32 cellular contexts compared by ENCODE assay signal in genomic region chr1:169650551-169650950, GRCh38. TPM values are rescaled to one million over a fixed set of nuclear protein-coding genes. Genes with fewer than 3 reads are reported as not detected.
"Had no signal": no experiment of that assay in that cellular context is flagged by ENCODE, and none has a peak within 500 bp of the region (broad histone marks: within the 10 kb centered on the region; RNA-seq: fewer than 3 reads in every experiment).

No MANE protein-coding gene starts in this region.

- DNase-seq: activated CD4-positive, alpha-beta memory T cell treated with anti-CD3 and anti-CD28 coated beads for 36 hours; activated CD4-positive, alpha-beta T cell treated with anti-CD3 and anti-CD28 coated beads, Interleukin-2, amount 10 ng/mL, durations not matched to agents 24 days and 14 days; activated CD4-positive, CD25-positive, alpha-beta regulatory T cell treated with anti-CD3 and anti-CD28 coated beads, Interleukin-2, amount 50 U/mL, for 72 hours; activated CD8-positive, alpha-beta memory T cell treated with anti-CD3 and anti-CD28 coated beads, Interleukin-2, amount 50 U/mL, for 48 hours; activated T-cell treated with anti-CD3 and anti-CD28 coated beads, Interleukin-2, amount 50 U/mL, for 24 hours; anterior cingulate cortex; colonic mucosa; effector memory CD4-positive, alpha-beta T cell; erythroblast; heart left ventricle; immature natural killer cell; left lung; lower lobe of right lung; mesendoderm; mucosa of descending colon; posterior cingulate gyrus; right lobe of liver; stimulated activated CD4-positive, alpha-beta T cell treated with anti-CD3 and anti-CD28 coated beads, Interleukin-4, amount 100 ng/mL, for 4 hours; stimulated activated CD8-positive, alpha-beta memory T cell treated with anti-CD3 and anti-CD28 coated beads, Interleukin-4, amount 100 ng/mL, for 48 hours; stimulated activated naive CD8-positive, alpha-beta T cell treated with anti-CD3 and anti-CD28 coated beads, Interleukin-15, amount 100 ng/mL, for 72 hours; SW 1271; T-helper 2 cell had no signal

- H3K4me1 ChIP-seq: colonic mucosa, heart left ventricle, lower lobe of right lung, right lobe of liver, suprapubic skin had no signal

- H3K27ac Mint-ChIP-seq: activated CD4-positive, alpha-beta memory T cell treated with anti-CD3 and anti-CD28 coated beads for 36 hours; activated CD4-positive, alpha-beta T cell treated with anti-CD3 and anti-CD28 coated beads, Interleukin-2, amount 10 ng/mL, durations not matched to agents 24 days and 14 days; activated naive CD4-positive, alpha-beta T cell treated with anti-CD3 and anti-CD28 coated beads, Interleukin-2, amount 50 U/mL, for 72 hours; activated T-cell treated with anti-CD3 and anti-CD28 coated beads, Interleukin-2, amount 50 U/mL, for 24 hours; immature natural killer cell; natural killer cell treated with Interleukin-12 subunit alpha and Interleukin-12 subunit beta and Interleukin-15 and Interleukin-18, amount 100 ng/mL, for 72 hours; stimulated activated memory B cell treated with anti-CD40 and anti-IgM and Interleukin-4, amounts not matched to agents 10 μg/mL and 1 μg/mL and 100 μg/mL, for 72 hours; stimulated activated naive CD8-positive, alpha-beta T cell treated with anti-CD3 and anti-CD28 coated beads, Interleukin-15, amount 100 ng/mL, for 72 hours had no signal

- H3K36me3 Mint-ChIP-seq: immature natural killer cell; natural killer cell treated with Interleukin-12 subunit alpha and Interleukin-12 subunit beta and Interleukin-15 and Interleukin-18, amount 100 ng/mL, for 72 hours; stimulated activated memory B cell treated with anti-CD40 and anti-IgM and Interleukin-4, amounts not matched to agents 10 μg/mL and 1 μg/mL and 100 μg/mL, for 72 hours had no signal

- H3K27me3 ChIP-seq: colonic mucosa, left lung, right lobe of liver, tibial nerve had no signal

- H3K4me3 Mint-ChIP-seq: activated CD4-positive, alpha-beta memory T cell treated with anti-CD3 and anti-CD28 coated beads for 36 hours; activated CD4-positive, alpha-beta T cell treated with anti-CD3 and anti-CD28 coated beads, Interleukin-2, amount 10 ng/mL, durations not matched to agents 24 days and 14 days; activated T-cell treated with anti-CD3 and anti-CD28 coated beads, Interleukin-2, amount 50 U/mL, for 24 hours; immature natural killer cell; natural killer cell treated with Interleukin-12 subunit alpha and Interleukin-12 subunit beta and Interleukin-15 and Interleukin-18, amount 100 ng/mL, for 72 hours; stimulated activated memory B cell treated with anti-CD40 and anti-IgM and Interleukin-4, amounts not matched to agents 10 μg/mL and 1 μg/mL and 100 μg/mL, for 72 hours; stimulated activated naive CD8-positive, alpha-beta T cell treated with anti-CD3 and anti-CD28 coated beads, Interleukin-15, amount 100 ng/mL, for 72 hours had no signal

- H3K9me3 Mint-ChIP-seq: activated CD4-positive, alpha-beta memory T cell treated with anti-CD3 and anti-CD28 coated beads for 36 hours; immature natural killer cell had no signal

- H3K27me3 Mint-ChIP-seq: activated CD4-positive, alpha-beta memory T cell treated with anti-CD3 and anti-CD28 coated beads for 36 hours; activated CD4-positive, alpha-beta T cell treated with anti-CD3 and anti-CD28 coated beads, Interleukin-2, amount 10 ng/mL, durations not matched to agents 24 days and 14 days; activated T-cell treated with anti-CD3 and anti-CD28 coated beads, Interleukin-2, amount 50 U/mL, for 24 hours; natural killer cell treated with Interleukin-12 subunit alpha and Interleukin-12 subunit beta and Interleukin-15 and Interleukin-18, amount 100 ng/mL, for 72 hours; stimulated activated memory B cell treated with anti-CD40 and anti-IgM and Interleukin-4, amounts not matched to agents 10 μg/mL and 1 μg/mL and 100 μg/mL, for 72 hours; stimulated activated naive CD8-positive, alpha-beta T cell treated with anti-CD3 and anti-CD28 coated beads, Interleukin-15, amount 100 ng/mL, for 72 hours had no signal

- H3K27ac ChIP-seq: colonic mucosa, heart left ventricle, left lung, lower lobe of right lung, right lobe of liver, skin epidermis, suprapubic skin, tibial nerve had no signal

- ATAC-seq: activated naive CD4-positive, alpha-beta T cell treated with anti-CD3 and anti-CD28 coated beads, Interleukin-2, amount 50 U/mL, for 72 hours; heart left ventricle; left lung; lower lobe of right lung; mucosa of descending colon; natural killer cell treated with Interleukin-12 subunit alpha and Interleukin-12 subunit beta and Interleukin-15 and Interleukin-18, amount 100 ng/mL, for 72 hours; right lobe of liver; stimulated activated memory B cell treated with anti-CD40 and anti-IgM and Interleukin-4, amounts not matched to agents 10 μg/mL and 1 μg/mL and 100 μg/mL, for 72 hours; stimulated activated naive CD8-positive, alpha-beta T cell treated with anti-CD3 and anti-CD28 coated beads, Interleukin-15, amount 100 ng/mL, for 72 hours had no signal

- H3K4me3 ChIP-seq: colonic mucosa, heart left ventricle, left lung, lower lobe of right lung, mucosa of descending colon, right lobe of liver, skin epidermis, suprapubic skin, tibial nerve had no signal

- H3K9me3 ChIP-seq: colonic mucosa, heart left ventricle, left lung, lower lobe of right lung, mucosa of descending colon, right lobe of liver, suprapubic skin, tibial nerve had no signal

- H3K36me3 ChIP-seq: colonic mucosa, heart left ventricle, left lung, lower lobe of right lung, right lobe of liver, suprapubic skin, tibial nerve had no signal

RNA-seq across cellular contexts. Expression of gene SELP, which starts 20.6 kb away (rescaled TPM):
- total RNA-seq: activated CD4-positive, alpha-beta T cell treated with anti-CD3 and anti-CD28 coated beads, Interleukin-2, amount 10 ng/mL, durations not matched to agents 24 days and 14 days; bronchial epithelial cell; fibroblast of villous mesenchyme; kidney epithelial cell; myocyte; natural killer cell treated with Interleukin-12 subunit alpha and Interleukin-12 subunit beta and Interleukin-15 and Interleukin-18, amount 100 ng/mL, for 72 hours had no signal
